ENCODE assay signal across 14 cellular contexts in genomic region chr19:49573009-49573408, GRCh38.
"Had no signal": no experiment of that assay in that cellular context is flagged by ENCODE, and none has a peak within 500 bp of the region (broad histone marks: within the 10 kb centered on the region; RNA-seq: fewer than 3 reads in every experiment).

No MANE protein-coding gene starts in this region.

- H3K9me3 ChIP-seq: colonic mucosa, pancreas, upper lobe of left lung had no signal

- H3K27me3 ChIP-seq: colonic mucosa, pancreas, upper lobe of left lung had no signal

- DNase-seq: activated B cell treated with CpG ODN at 0.5 μM for 24 hours; activated gamma-delta T cell treated with Interleukin-2 at 50 U/mL for 16 hours; activated T-cell treated with anti-CD3 and anti-CD28 coated beads, Interleukin-2, amount 50 U/mL, for 72 hours; colonic mucosa; effector CD4-positive, alpha-beta T cell; kidney; left ventricle myocardium superior; pancreas; stimulated activated CD4-positive, alpha-beta T cell treated with anti-CD3 and anti-CD28 coated beads, Interleukin-15, amount 100 ng/mL, for 24 hours; stimulated activated CD4-positive, alpha-beta T cell treated with anti-CD3 and anti-CD28 coated beads, Interleukin-4, amount 100 ng/mL, for 24 hours; T-helper 1 cell; upper lobe of left lung had no signal

- ATAC-seq: activated T-cell treated with anti-CD3 and anti-CD28 coated beads, Interleukin-2, amount 50 U/mL, for 72 hours; left ventricle myocardium superior; pancreas had no signal

- H3K4me3 Mint-ChIP-seq: activated B cell treated with CpG ODN at 0.5 μM for 24 hours; activated T-cell treated with anti-CD3 and anti-CD28 coated beads, Interleukin-2, amount 50 U/mL, for 72 hours; neural crest cell; stimulated activated naive CD8-positive, alpha-beta T cell treated with anti-CD3 and anti-CD28 coated beads, Interleukin-15, Interleukin-2, amounts not matched to agents 100 ng/mL and 50 ng/mL, for 24 hours had no signal

- H3K27ac Mint-ChIP-seq: activated B cell treated with CpG ODN at 0.5 μM for 24 hours; activated T-cell treated with anti-CD3 and anti-CD28 coated beads, Interleukin-2, amount 50 U/mL, for 72 hours; stimulated activated naive CD8-positive, alpha-beta T cell treated with anti-CD3 and anti-CD28 coated beads, Interleukin-15, Interleukin-2, amounts not matched to agents 100 ng/mL and 50 ng/mL, for 24 hours had no signal

- H3K27me3 Mint-ChIP-seq: activated B cell treated with CpG ODN at 0.5 μM for 24 hours; stimulated activated naive CD8-positive, alpha-beta T cell treated with anti-CD3 and anti-CD28 coated beads, Interleukin-15, Interleukin-2, amounts not matched to agents 100 ng/mL and 50 ng/mL, for 24 hours had no signal

- H3K27ac ChIP-seq: colonic mucosa, pancreas, upper lobe of left lung had no signal

- H3K36me3 ChIP-seq: colonic mucosa had no signal

- H3K9me3 Mint-ChIP-seq: activated B cell treated with CpG ODN at 0.5 μM for 24 hours; activated T-cell treated with anti-CD3 and anti-CD28 coated beads, Interleukin-2, amount 50 U/mL, for 72 hours; neural crest cell; stimulated activated naive CD8-positive, alpha-beta T cell treated with anti-CD3 and anti-CD28 coated beads, Interleukin-15, Interleukin-2, amounts not matched to agents 100 ng/mL and 50 ng/mL, for 24 hours had no signal

- H3K4me3 ChIP-seq: colonic mucosa, pancreas, upper lobe of left lung had no signal

- H3K4me1 ChIP-seq: pancreas had no signal
